ENCODE assay signal across 1 cellular context in genomic region chr14:58918066-58918465, GRCh38.
TF ChIP-seq lines count a peak whose summit lies in the region.

No MANE protein-coding gene starts in this region.

TF ChIP-seq in A549, 52 proteins besides CTCF, POLR2A, EP300 and RAD21 (continued from another document):
- TF ChIP-seq FOSB (CRISPR knock-in tag; IDR thresholded peaks at IDR 0.05) (no peak), HES2 (IDR thresholded peaks at IDR 0.05) (no peak), CBX8 (IDR thresholded peaks at IDR 0.05) (no peak), RFX5 (IDR thresholded peaks at IDR 0.05) (no peak), JUNB (IDR thresholded peaks at IDR 0.05) (no peak), ZNF302 (CRISPR knock-in tag; IDR thresholded peaks at IDR 0.05) (no peak)
